Comparison of ENCODE assay signal across 34 cellular contexts in genomic region chr5:132644177-132644576, GRCh38. TPM values are rescaled to one million over a fixed set of nuclear protein-coding genes. Genes with fewer than 3 reads are reported as not detected.
"Had no signal": no experiment of that assay in that cellular context is flagged by ENCODE, and none has a peak within 500 bp of the region (broad histone marks: within the 10 kb centered on the region; RNA-seq: fewer than 3 reads in every experiment).

No MANE protein-coding gene starts in this region.

- DNase-seq: cortex of kidney; effector CD8-positive, alpha-beta T cell; effector memory CD8-positive, alpha-beta T cell; endodermal cell; esophagus squamous epithelium; foreskin fibroblast; foreskin melanocyte; gastrocnemius medialis; glutamatergic neuron; head of caudate nucleus; heart right ventricle; hippocampal formation; left cardiac atrium; left lung; left ventricle myocardium superior; lower lobe of right lung; mesenchymal stem cell; mucosa of descending colon; naive B cell; naive thymus-derived CD8-positive, alpha-beta T cell had no signal

- H3K27me3 Mint-ChIP-seq: effector memory CD8-positive, alpha-beta T cell; naive B cell; naive thymus-derived CD8-positive, alpha-beta T cell had no signal

- H3K4me3 ChIP-seq: esophagus squamous epithelium, gastrocnemius medialis, heart right ventricle, left lung, lower lobe of right lung, mucosa of descending colon had no signal

- H3K4me3 Mint-ChIP-seq: dendritic cell treated with granulocyte-macrophage colony-stimulating factor and Interleukin-4, amounts not matched to agents 40 ng/mL and 50 ng/mL, for 4 days; effector memory CD8-positive, alpha-beta T cell; endodermal cell; mesothelial cell of epicardium; naive B cell; naive thymus-derived CD8-positive, alpha-beta T cell had no signal

- H3K27ac Mint-ChIP-seq: dendritic cell treated with granulocyte-macrophage colony-stimulating factor and Interleukin-4, amounts not matched to agents 40 ng/mL and 50 ng/mL, for 4 days; endodermal cell; mesothelial cell of epicardium had no signal

- H3K27me3 ChIP-seq: esophagus squamous epithelium, gastrocnemius medialis, heart right ventricle, left lung had no signal

- FAIRE-seq: endometrium, islet of Langerhans, keratinocyte had no signal

- H3K4me1 Mint-ChIP-seq: endodermal cell, mesothelial cell of epicardium had no signal

- H3K4me1 ChIP-seq: esophagus squamous epithelium, gastrocnemius medialis, heart right ventricle, left lung, lower lobe of right lung had no signal

- ATAC-seq: effector memory CD8-positive, alpha-beta T cell; esophagus mucosa; gastrocnemius medialis; heart right ventricle; left cardiac atrium; left lung; left ventricle myocardium superior; lower lobe of right lung; mucosa of descending colon; naive thymus-derived CD8-positive, alpha-beta T cell had no signal

- H3K27ac ChIP-seq: epithelial cell of prostate, esophagus squamous epithelium, gastrocnemius medialis, heart right ventricle, left lung, lower lobe of right lung had no signal

- H3K9me3 ChIP-seq: gastrocnemius medialis, mucosa of descending colon had no signal

RNA-seq across cellular contexts. Expression of gene IL13, which starts 13.8 kb away (rescaled TPM):
- total RNA-seq: dermis microvascular lymphatic vessel endothelial cell, endodermal cell, esophagus mucosa, esophagus squamous epithelium, gastrocnemius medialis, glomerular endothelial cell, kidney epithelial cell, left cardiac atrium, left lung, left ventricle myocardium superior, lower leg skin, lower lobe of right lung, lung microvascular endothelial cell, mesenteric fat pad, mucosa of descending colon, myocyte had no signal
- polyA plus RNA-seq: keratinocyte; naive thymus-derived CD8-positive, alpha-beta T cell had no signal

RNA-seq across cellular contexts. Expression of gene IL4, which starts 29.6 kb away (rescaled TPM):
- total RNA-seq: dermis microvascular lymphatic vessel endothelial cell; endodermal cell; esophagus mucosa; esophagus squamous epithelium; gastrocnemius medialis; glomerular endothelial cell; heart right ventricle; kidney epithelial cell; left cardiac atrium; left lung; left ventricle myocardium superior; lower leg skin; lower lobe of right lung; lung microvascular endothelial cell; mesenteric fat pad; mesothelial cell of epicardium; mucosa of descending colon; myocyte; naive thymus-derived CD8-positive, alpha-beta T cell had no signal
- polyA plus RNA-seq: heart right ventricle; keratinocyte; naive thymus-derived CD8-positive, alpha-beta T cell had no signal
